8 cellular contexts compared by ENCODE assay signal in the genomic region with DNA sequence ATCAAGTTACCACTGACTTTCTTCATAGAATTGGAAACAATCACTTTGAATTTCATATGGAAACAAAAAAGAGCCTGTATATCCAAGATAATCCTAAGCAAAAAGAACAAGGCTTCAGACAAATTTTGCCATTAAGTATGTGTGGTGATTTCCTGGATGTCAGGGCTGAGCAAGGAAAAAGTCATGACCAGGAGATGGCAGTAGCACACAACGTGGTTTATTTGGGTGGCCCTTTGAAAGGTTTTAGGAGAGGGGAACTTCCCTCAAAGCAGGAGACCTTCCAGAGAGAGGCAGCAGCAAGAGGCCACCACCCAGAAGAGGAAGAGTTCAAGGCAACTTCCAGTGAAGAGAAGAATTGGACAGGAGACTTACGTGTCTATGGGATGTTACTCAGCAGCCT. TPM values are rescaled to one million over a fixed set of nuclear protein-coding genes. Genes with fewer than 3 reads are reported as not detected.
A peak's percentile ranks its signal among the peaks of the same experiment; 100 is the strongest.
DNase-seq lines count a peak whose midpoint lies in the region; ATAC-seq and TF ChIP-seq lines count a peak whose summit lies in the region.

No MANE protein-coding gene starts in this region.

- dilution Hi-C loops in IMR-90 (cut with HindIII; ENCODE audit: low sequenced_read_pairs, unreplicated experiment) = no loop called here

- no peak overlapping the region for H3K4me2 ChIP-seq in IMR-90 (ENCODE audit: low read depth, low read length)
- no peak overlapping the region for H3K4me2 ChIP-seq in osteoblast (ENCODE audit: insufficient read depth, low read length)

- DNase-seq in SHP77 (lab: John Stamatoyannopoulos, UW) (peak; percentile 36 to 38), SHP77 treated with DMSO at 0.1 percent for 48 hours (lab: John Stamatoyannopoulos, UW) (no peak), IMR-90 (peak; percentile 17), adrenal gland (peak in 1 of 7 donors; percentile 5), osteoblast (ENCODE audit: insufficient read length, low spot score, missing footprints) (no peak), uterus (no peak), ecto neural progenitor cell (ENCODE audit: low spot score) (no peak)

- H2BK15ac ChIP-seq in IMR-90 (ENCODE audit: low read depth, low read length) = no peak overlapping the region

- no peak overlapping the region for H3K9ac ChIP-seq in IMR-90 (ENCODE audit: low read depth, low read length)

- in situ Hi-C loops in IMR-90 (cut with MboI; ENCODE audit: low sequenced_read_pairs) = no loop called here

- POLR2A ChIA-PET in IMR-90 (lab: Charles Lee; ENCODE audit: unreplicated experiment) = no interaction called here

- no CpG with 5 or more reads among the region's 2 CpGs for WGBS in IMR-90 (ENCODE audit: extremely low coverage in 2 of 2, insufficient read length in 1 of 2), 2 experiments
- 0 to 29% (median 9%) methylated on average over 1 to 2 of the region's 2 CpGs for WGBS in adrenal gland, 4 donors

- no peak overlapping the region for H3K4me3 ChIP-seq in IMR-90 (ENCODE audit: insufficient read depth, low read depth, low read length)
- H3K4me3 ChIP-seq in adrenal gland = no peak overlapping the region
- no peak overlapping the region for H3K4me3 ChIP-seq in osteoblast (ENCODE audit: insufficient read depth, low read length)
- no peak overlapping the region for H3K4me3 ChIP-seq in uterus

- H3K56ac ChIP-seq in IMR-90 (ENCODE audit: extremely low read depth, insufficient read depth, low read length) = no peak overlapping the region

- ATAC-seq in IMR-90 (ENCODE audit: low read depth) (peak; percentile 56; the same call in 1 of the 2 replicates), HG03196 (IDR thresholded peaks at IDR 0.05; ENCODE audit: unreplicated experiment) (no peak)

- H3K4me1 ChIP-seq in IMR-90 (ENCODE audit: control insufficient read depth, insufficient read depth, low read length) = no peaks in the 10 kb centered on the region
- no peaks in the 10 kb centered on the region for H3K4me1 ChIP-seq in adrenal gland (replicated peaks in 1 of 2)
- H3K4me1 ChIP-seq in osteoblast (ENCODE audit: insufficient read depth, low read length) = no peaks in the 10 kb centered on the region
- H3K4me1 ChIP-seq in uterus = no peaks in the 10 kb centered on the region

- CTCF ChIA-PET in IMR-90 (lab: Yijun Ruan, JAX) = interaction anchor here (0.7 kb wide), 1 partner anchor 418 kb away, joined by 3 read pairs; no protein-coding TSS in a partner anchor

- no peaks in the 10 kb centered on the region; the same call in 1 of the 2 replicates for H3K27me3 ChIP-seq in IMR-90 (ENCODE audit: control insufficient read depth, insufficient read depth, low read length)
- H3K27me3 ChIP-seq in adrenal gland = no peaks in the 10 kb centered on the region
- H3K27me3 ChIP-seq in osteoblast (ENCODE audit: insufficient read depth, low read length) = no peaks in the 10 kb centered on the region
- no peaks in the 10 kb centered on the region for H3K27me3 ChIP-seq in uterus

- no peaks in the 10 kb centered on the region for H3K9me1 ChIP-seq in IMR-90 (ENCODE audit: insufficient read depth, low read length)

- no peak overlapping the region for H2BK5ac ChIP-seq in IMR-90 (ENCODE audit: low read depth, low read length, poor library complexity, severe bottlenecking)

- H4K8ac ChIP-seq in IMR-90 (ENCODE audit: low read depth in 2 of 2, low read length in 2 of 2) = no peak overlapping the region

- H4K91ac ChIP-seq in IMR-90 (ENCODE audit: insufficient read depth, low read depth, low read length) = no peak overlapping the region

- no peak overlapping the region for H3K14ac ChIP-seq in IMR-90 (replicated peaks; ENCODE audit: low read depth, low read length)

- H3K27ac ChIP-seq in IMR-90 (ENCODE audit: insufficient read depth, low read length) = no peak overlapping the region
- H3K27ac ChIP-seq in adrenal gland = no peak overlapping the region
- H3K27ac ChIP-seq in osteoblast (ENCODE audit: low read depth, low read length) = no peak overlapping the region
- H3K27ac ChIP-seq in uterus = no peak overlapping the region

- TF ChIP-seq CTCF in IMR-90 (conservative IDR thresholded peaks at IDR 0.05; ENCODE audit: low read depth, low read length) (peak; percentile 54), adrenal gland (IDR thresholded peaks at IDR 0.05) (peak in 4 of 6 experiments; percentile 23 to 32 (median 28)), osteoblast (IDR thresholded peaks at IDR 0.05; ENCODE audit: extremely low read depth, low read depth, low read length) (peak; percentile 51), uterus (IDR thresholded peaks at IDR 0.05) (peak in 1 of 4 experiments; percentile 28)

- TF ChIP-seq POLR2A in IMR-90 (IDR thresholded peaks at IDR 0.05; ENCODE audit: low read depth, low read length) = no peak
- TF ChIP-seq POLR2A in adrenal gland (IDR thresholded peaks at IDR 0.05) = no peak
- no peak for TF ChIP-seq POLR2A in uterus (IDR thresholded peaks at IDR 0.05)

- no peak overlapping the region for H2AK9ac ChIP-seq in IMR-90 (replicated peaks; ENCODE audit: low read depth, low read length, poor library complexity)

- no peak overlapping the region for H2BK20ac ChIP-seq in IMR-90 (ENCODE audit: low read depth, low read length)

- peak; percentile 56 for TF ChIP-seq RAD21 in IMR-90 (IDR thresholded peaks at IDR 0.05; ENCODE audit: low read length)

- H2AK5ac ChIP-seq in IMR-90 (ENCODE audit: low read depth, low read length) = no peak overlapping the region

- H3K23ac ChIP-seq in IMR-90 (ENCODE audit: low read depth, low read length) = no peak overlapping the region

- no peaks in the 10 kb centered on the region for H3K79me1 ChIP-seq in IMR-90 (ENCODE audit: low read depth in 1 of 2, low read length in 2 of 2)

- no TSS peak for BruUV-seq in IMR-90 (replicated peaks; lab: Mats Ljungman, UMichigan)

- H4K5ac ChIP-seq in IMR-90 (ENCODE audit: low read depth, low read length) = no peak overlapping the region

- H3K9me3 ChIP-seq in IMR-90 (ENCODE audit: control insufficient read depth, insufficient read depth, low read length) = no peaks in the 10 kb centered on the region
- H3K9me3 ChIP-seq in adrenal gland (replicated peaks in 1 of 3) = no peaks in the 10 kb centered on the region
- H3K9me3 ChIP-seq in osteoblast (ENCODE audit: low read depth, low read length) = no peaks in the 10 kb centered on the region
- H3K9me3 ChIP-seq in uterus = no peaks in the 10 kb centered on the region

- H3K79me2 ChIP-seq in osteoblast (ENCODE audit: insufficient read depth, low read length) = no peaks in the 10 kb centered on the region

- H3K4ac ChIP-seq in IMR-90 (ENCODE audit: low read depth, low read length) = no peak overlapping the region

- H4K20me1 ChIP-seq in IMR-90 (ENCODE audit: insufficient read depth, low read length) (no peaks in the 10 kb centered on the region), osteoblast (ENCODE audit: insufficient read depth, low read length) (no peaks in the 10 kb centered on the region)

- H2AFZ ChIP-seq in IMR-90 (replicated peaks; ENCODE audit: low read length, poor library complexity) (no peak overlapping the region), osteoblast (ENCODE audit: low read length) (no peak overlapping the region)

- H3K18ac ChIP-seq in IMR-90 (ENCODE audit: low read depth, low read length) = no peak overlapping the region

- H3K36me3 ChIP-seq in IMR-90 (ENCODE audit: control insufficient read depth, insufficient read depth, low read length) (no peaks in the 10 kb centered on the region), adrenal gland (replicated peaks in 1 of 2) (no peaks in the 10 kb centered on the region), osteoblast (ENCODE audit: insufficient read depth, low read length) (no peaks in the 10 kb centered on the region), uterus (no peaks in the 10 kb centered on the region)

- intact Hi-C loops in IMR-90 (cut with micrococcal nuclease) = loop anchor here (1.0 kb wide), 2 partner anchors 46 to 244 kb away; no protein-coding TSS in a partner anchor
- intact Hi-C loops in adrenal gland (cut with DNase I) = loop anchor here in 1 of 2 donors (10.0 kb wide), 1 partner anchor 361 kb away; no protein-coding TSS in a partner anchor
- intact Hi-C loops in uterus (cut with DNase I; ENCODE audit: low total_unique reads) = no loop called here

- no peak overlapping the region for H2BK120ac ChIP-seq in IMR-90 (ENCODE audit: low read depth, low read length)

TF ChIP-seq in IMR-90, 13 proteins besides CTCF, POLR2A, EP300 and RAD21:
- TF ChIP-seq FOS (IDR thresholded peaks at IDR 0.05; ENCODE audit: low read depth, low read length) (no peak), SMC3 (IDR thresholded peaks at IDR 0.05; ENCODE audit: low read depth, low read length) (0 out of 2 replicates have a peak, but pooled peaks have one; percentile 24)

RNA-seq across cellular contexts. Expression of a gene that starts 18.1 kb away (rescaled TPM):
- total RNA-seq in IMR-90 (2012; rRNA removed) (5.2 and 6.7 TPM in 2 replicates), adrenal gland (10 to 100 TPM in 1 of 8 donors, 1 to 10 TPM in 7; 6.3 to 31.3 (median 7.9) TPM), osteoblast (11.5 and 12.3 TPM in 2 replicates), uterus (10 to 100 TPM in 3 of 4 donors, 1 to 10 TPM in 1; 3.8 to 17.1 (median 13.6) TPM)
- polyA plus RNA-seq in IMR-90 (2012; rRNA removed) (2.6 and 2.7 TPM in 2 replicates), adrenal gland (1 to 10 TPM; 1.4 to 5.7 (median 1.9) TPM)
- polyA plus RNA-seq in IMR-90 (2012; cell fraction: cytosol; rRNA removed) = 1.4 and 1.5 TPM in 2 replicates
- 1.6 and 2.4 TPM in 2 replicates for polyA plus RNA-seq in IMR-90 (2012; cell fraction: nucleus; rRNA removed; ENCODE audit: low replicate concordance)

Comparison
In these comparisons a context has a peak if more than half of its experiments do, and no peak if none do; other contexts are left out.
1. DNase-seq: peak in SHP77 (2 of 2) and IMR-90 (single experiment); none in SHP77 treated with DMSO at 0.1 percent for 48 hours (single experiment), osteoblast (single experiment), uterus (0 of 2) and ecto neural progenitor cell (single experiment).